7 cellular contexts compared by ENCODE assay signal in the genomic region with DNA sequence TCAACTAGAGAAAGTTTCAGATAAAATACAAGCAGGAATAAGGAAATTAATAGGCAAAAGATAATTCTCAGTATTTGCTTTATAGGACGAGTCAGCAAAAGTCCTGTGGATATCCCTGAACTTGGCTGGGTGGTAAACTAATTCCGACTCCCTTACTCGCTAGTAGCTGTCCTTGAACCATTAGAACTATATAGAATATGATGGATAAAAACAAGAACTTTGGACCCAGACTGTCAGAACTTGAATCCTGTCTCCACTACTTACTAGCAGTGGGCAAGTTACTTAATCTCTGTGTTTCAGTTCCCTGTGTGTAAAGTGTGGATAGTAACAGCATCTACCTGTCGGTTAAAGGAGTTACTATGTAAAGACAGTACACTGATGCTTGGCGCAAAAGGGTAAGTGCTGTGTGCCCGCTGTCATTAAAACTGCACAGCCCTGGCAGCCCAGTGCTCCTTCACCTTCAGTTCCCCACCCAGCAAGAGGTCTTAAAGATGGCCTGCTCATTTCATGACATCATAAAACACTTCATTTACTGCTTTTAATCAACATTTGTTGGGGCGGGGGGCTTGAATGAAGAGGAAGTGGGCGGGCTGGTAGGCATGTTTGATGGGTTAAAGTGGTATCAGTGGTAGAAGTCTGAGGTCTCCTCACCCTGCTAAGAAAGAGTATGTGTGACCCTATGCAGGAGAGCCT. TPM values are rescaled to one million over a fixed set of nuclear protein-coding genes. Genes with fewer than 3 reads are reported as not detected.
A peak's percentile ranks its signal among the peaks of the same experiment; 100 is the strongest.
DNase-seq lines count a peak whose midpoint lies in the region; ATAC-seq and TF ChIP-seq lines count a peak whose summit lies in the region.

No MANE protein-coding gene starts in this region.

- TF ChIP-seq POLR2A in spleen (IDR thresholded peaks at IDR 0.05): no peak

- H3K9ac ChIP-seq in HUES64 (ENCODE audit: low read depth, low read length) (peak overlapping the region; percentile 64; the same call in 1 of the 2 replicates), iPS-20b (ENCODE audit: low read depth, low read length) (peak overlapping the region; percentile 84; the same call in 1 of the 2 replicates)

- no peaks in the 10 kb centered on the region for H3K9me3 Mint-ChIP-seq in activated T-helper 17 cell treated with anti-CD3 and anti-CD28 coated beads, Interleukin-2, amount 50 U/mL, for 72 hours

- H3K27me3 Mint-ChIP-seq in activated T-helper 17 cell treated with anti-CD3 and anti-CD28 coated beads, Interleukin-2, amount 50 U/mL, for 72 hours: peaks cover 27% of the 10 kb centered on the region

- no peaks in the 10 kb centered on the region for H3K36me3 Mint-ChIP-seq in activated T-helper 17 cell treated with anti-CD3 and anti-CD28 coated beads, Interleukin-2, amount 50 U/mL, for 72 hours (ENCODE audit: low read depth)

- ATAC-seq in activated T-helper 17 cell treated with anti-CD3 and anti-CD28 coated beads, Interleukin-2, amount 50 U/mL, for 72 hours (replicated peaks): no peak
- ATAC-seq in HG03095 (IDR thresholded peaks at IDR 0.05; ENCODE audit: unreplicated experiment): no peak

- H3K36me3 ChIP-seq in HUES64 (ENCODE audit: insufficient read depth, low read length): peaks cover 83% of the 10 kb centered on the region
- H3K36me3 ChIP-seq in iPS-20b (ENCODE audit: insufficient read depth, low read depth, low read length): peaks cover 83% of the 10 kb centered on the region
- H3K36me3 ChIP-seq in spleen: no peaks in the 10 kb centered on the region

- H3K27ac ChIP-seq in HUES64 (ENCODE audit: low read depth, low read length) (0 out of 2 replicates have a peak overlapping the region, but pooled peaks have one; percentile 48), iPS-20b (ENCODE audit: low read length) (peak overlapping the region; percentile 9), spleen (peak overlapping the region in 6 of 8 donors; percentile 80 to 90 (median 85))

- peak overlapping the region; percentile 88 for H3K27ac Mint-ChIP-seq in activated T-helper 17 cell treated with anti-CD3 and anti-CD28 coated beads, Interleukin-2, amount 50 U/mL, for 72 hours

- DNase-seq in spleen (no peak), NOMO-1 (lab: John Stamatoyannopoulos, UW; ENCODE audit: unreplicated experiment in 2 of 2) (no peak), RPMI8226 (no peak)

- peaks cover 67% of the 10 kb centered on the region for H3K4me1 ChIP-seq in HUES64 (ENCODE audit: insufficient read depth, low read length)
- H3K4me1 ChIP-seq in iPS-20b (ENCODE audit: insufficient read depth, low read length): peaks cover 53% of the 10 kb centered on the region
- peaks cover 10 to 79% (median 34%) of the 10 kb centered on the region in 6 donors for H3K4me1 ChIP-seq in spleen

- H3K4me3 Mint-ChIP-seq in activated T-helper 17 cell treated with anti-CD3 and anti-CD28 coated beads, Interleukin-2, amount 50 U/mL, for 72 hours: peak overlapping the region; percentile 94

- no peak for TF ChIP-seq CTCF in spleen (IDR thresholded peaks at IDR 0.05 in 8 of 11, conservative IDR thresholded peaks at IDR 0.05 in 3 of 11)

- intact Hi-C loops in spleen (cut with DNase I; ENCODE audit: low total_unique reads): loop anchor here (10.0 kb wide), 1 partner anchor 225 kb away; a partner anchor contains a TSS

- H3K9me3 ChIP-seq in HUES64 (ENCODE audit: insufficient read depth, low read depth, low read length) (no peaks in the 10 kb centered on the region), iPS-20b (ENCODE audit: insufficient read depth, low read depth, low read length) (no peaks in the 10 kb centered on the region), spleen (no peaks in the 10 kb centered on the region)

- H3K4me1 Mint-ChIP-seq in activated T-helper 17 cell treated with anti-CD3 and anti-CD28 coated beads, Interleukin-2, amount 50 U/mL, for 72 hours: peaks cover 11% of the 10 kb centered on the region

- no peaks in the 10 kb centered on the region for H3K27me3 ChIP-seq in HUES64 (ENCODE audit: insufficient read depth, low read length)
- no peaks in the 10 kb centered on the region for H3K27me3 ChIP-seq in iPS-20b (ENCODE audit: insufficient read depth, low read length)
- peaks cover 0 to 27% (median 20%) of the 10 kb centered on the region in 7 donors for H3K27me3 ChIP-seq in spleen (replicated peaks in 1 of 7)

- H3K4me3 ChIP-seq in HUES64 (ENCODE audit: low read length): peak overlapping the region; percentile 58
- peak overlapping the region; percentile 97 for H3K4me3 ChIP-seq in iPS-20b (ENCODE audit: low read length)
- peak overlapping the region in 4 of 8 donors; percentile 90 to 99 (median 93) for H3K4me3 ChIP-seq in spleen

- 89% methylated on average over 8 of the region's 8 CpGs for WGBS in HUES64
- 77 to 89% (median 84%) methylated on average over 8 of the region's 8 CpGs for WGBS in spleen, 5 donors

RNA-seq across cellular contexts. Expression of a gene that starts 7.3 kb away (rescaled TPM):
- 315 TPM for polyA plus RNA-seq in HUES64 (2013, experiment 1 of 2)
- polyA plus RNA-seq in HUES64 (2013, experiment 2 of 2): 324 TPM
- 1 to 10 TPM; 3.0 to 9.7 TPM for total RNA-seq in activated T-helper 17 cell treated with anti-CD3 and anti-CD28 coated beads, Interleukin-2, amount 50 U/mL, for 72 hours
- 100 to 1,000 TPM in 5 of 7 donors, 10 to 100 TPM in 2; 86.5 to 317 (median 126) TPM for total RNA-seq in spleen
- polyA plus RNA-seq in spleen: 100 to 1,000 TPM in 1 of 3 donors, 10 to 100 TPM in 2; 70.6 to 141 (median 91.0) TPM

Comparison
In these comparisons a context has a peak if more than half of its experiments do, and no peak if none do; other contexts are left out.
1. H3K27ac ChIP-seq: peak in every context shown above with its lines; median percentile 85 in spleen; 48 in HUES64; 9 in iPS-20b.
2. RNA of a gene that starts 7.3 kb away (total RNA-seq): 86.5 to 317 TPM in spleen; 3.0 to 9.7 TPM in activated T-helper 17 cell treated with anti-CD3 and anti-CD28 coated beads, Interleukin-2, amount 50 U/mL, for 72 hours; every median in the first group is over 4 times any median in the second.